In genomic region chr5:34914671-34915138, GRCh38 we compare ENCODE assay signal across 1 cellular context.
TF ChIP-seq lines count a peak whose summit lies in the region.

No MANE protein-coding gene starts in this region.

TF ChIP-seq in HepG2, 621 proteins besides CTCF, POLR2A, EP300 and RAD21 (continues in another document):
- no peak for TF ChIP-seq ARNTL (CRISPR knock-in tag; IDR thresholded peaks at IDR 0.05)
- no peak for TF ChIP-seq ZNF761 (CRISPR knock-in tag; conservative IDR thresholded peaks at IDR 0.05)
- peak; percentile 2; the same call in 1 of the 2 replicates for TF ChIP-seq SNAPC4 (CRISPR knock-in tag; IDR thresholded peaks at IDR 0.05)
- no peak for TF ChIP-seq HMG20A (CRISPR knock-in tag; IDR thresholded peaks at IDR 0.05; ENCODE audit: borderline replicate concordance)
- TF ChIP-seq HNRNPL (IDR thresholded peaks at IDR 0.05; ENCODE audit: low read depth, low read length), result no peak
- TF ChIP-seq ZNF891 (CRISPR knock-in tag; IDR thresholded peaks at IDR 0.05), result 0 out of 2 replicates have a peak, but pooled peaks have one; percentile 14
- TF ChIP-seq CEBPB (IDR thresholded peaks at IDR 0.05; ENCODE audit: borderline replicate concordance, low read depth, low read length), result peak; percentile 44; the same call in 1 of the 2 replicates
- TF ChIP-seq ZNF530 (CRISPR knock-in tag; IDR thresholded peaks at IDR 0.05; ENCODE audit: low read depth), result no peak
- no peak; the same call in 1 of the 2 replicates for TF ChIP-seq ZNF143 (CRISPR knock-in tag; IDR thresholded peaks at IDR 0.05)
- TF ChIP-seq CREB1 (IDR thresholded peaks at IDR 0.05), result no peak
- no peak for TF ChIP-seq CREB1 (CRISPR knock-in tag; IDR thresholded peaks at IDR 0.05)
- TF ChIP-seq RFXANK (CRISPR knock-in tag; IDR thresholded peaks at IDR 0.05), result no peak
- no peak for TF ChIP-seq ZNF7 (CRISPR knock-in tag; IDR thresholded peaks at IDR 0.05)
- TF ChIP-seq RXRB (CRISPR knock-in tag; IDR thresholded peaks at IDR 0.05; ENCODE audit: borderline replicate concordance), result no peak
- no peak for TF ChIP-seq KLF11 (CRISPR knock-in tag; IDR thresholded peaks at IDR 0.05)
- no peak for TF ChIP-seq SAP130 (CRISPR knock-in tag; IDR thresholded peaks at IDR 0.05; ENCODE audit: low read depth)
- no peak for TF ChIP-seq ZNF737 (CRISPR knock-in tag; IDR thresholded peaks at IDR 0.05; ENCODE audit: borderline replicate concordance)
- no peak for TF ChIP-seq BORCS8-MEF2B (CRISPR knock-in tag; IDR thresholded peaks at IDR 0.05)
- no peak for TF ChIP-seq ZNF337 (CRISPR knock-in tag; IDR thresholded peaks at IDR 0.05; ENCODE audit: borderline replicate concordance, low read depth)
- TF ChIP-seq ZNF569 (CRISPR knock-in tag; IDR thresholded peaks at IDR 0.05; ENCODE audit: borderline replicate concordance), result no peak
- TF ChIP-seq ZNF816 (CRISPR knock-in tag; IDR thresholded peaks at IDR 0.05; ENCODE audit: borderline replicate concordance), result no peak
- no peak for TF ChIP-seq PRMT3 (CRISPR knock-in tag; IDR thresholded peaks at IDR 0.05; ENCODE audit: borderline replicate concordance, low read depth)
- no peak for TF ChIP-seq CSRNP1 (CRISPR knock-in tag; IDR thresholded peaks at IDR 0.05)
- no peak for TF ChIP-seq ZFP82 (CRISPR knock-in tag; IDR thresholded peaks at IDR 0.05; ENCODE audit: borderline replicate concordance)
- no peak for TF ChIP-seq CENPT (CRISPR knock-in tag; IDR thresholded peaks at IDR 0.05; ENCODE audit: low read depth)
- TF ChIP-seq ZNF781 (CRISPR knock-in tag; IDR thresholded peaks at IDR 0.05; ENCODE audit: borderline replicate concordance, not compliant biosample characterization), result no peak
- no peak for TF ChIP-seq NFYC (CRISPR knock-in tag; IDR thresholded peaks at IDR 0.05)
- no peak for TF ChIP-seq PAX8 (CRISPR knock-in tag; IDR thresholded peaks at IDR 0.05; ENCODE audit: borderline replicate concordance)
- no peak for TF ChIP-seq NFE2L1 (CRISPR knock-in tag; IDR thresholded peaks at IDR 0.05; ENCODE audit: borderline replicate concordance)
- TF ChIP-seq HIVEP1 (CRISPR knock-in tag; IDR thresholded peaks at IDR 0.05), result no peak
- TF ChIP-seq ZNF383 (CRISPR knock-in tag; IDR thresholded peaks at IDR 0.05; ENCODE audit: borderline replicate concordance), result no peak
- TF ChIP-seq RBAK (CRISPR knock-in tag; IDR thresholded peaks at IDR 0.05), result no peak
- TF ChIP-seq ARHGAP35 (CRISPR knock-in tag; IDR thresholded peaks at IDR 0.05; ENCODE audit: borderline replicate concordance), result no peak
- TF ChIP-seq BRF2 (CRISPR knock-in tag; IDR thresholded peaks at IDR 0.05), result no peak
- no peak for TF ChIP-seq ZZZ3 (CRISPR knock-in tag; IDR thresholded peaks at IDR 0.05; ENCODE audit: borderline replicate concordance)
- no peak for TF ChIP-seq ZNF17 (CRISPR knock-in tag; IDR thresholded peaks at IDR 0.05)
- no peak for TF ChIP-seq FIP1L1 (IDR thresholded peaks at IDR 0.05; ENCODE audit: borderline replicate concordance, insufficient read depth, low read depth, low read length)
- TF ChIP-seq SMAD1 (CRISPR knock-in tag; IDR thresholded peaks at IDR 0.05; ENCODE audit: borderline replicate concordance, low read depth), result no peak
- 0 out of 2 replicates have a peak, but pooled peaks have one; percentile 3 for TF ChIP-seq TOE1 (CRISPR knock-in tag; IDR thresholded peaks at IDR 0.05)
- 0 out of 2 replicates have a peak, but pooled peaks have one; percentile 2 for TF ChIP-seq TMF1 (CRISPR knock-in tag; IDR thresholded peaks at IDR 0.05; ENCODE audit: low read depth)
- TF ChIP-seq ZNF142 (CRISPR knock-in tag; IDR thresholded peaks at IDR 0.05), result 0 out of 2 replicates have a peak, but pooled peaks have one; percentile 5
- no peak for TF ChIP-seq ZNF646 (CRISPR knock-in tag; IDR thresholded peaks at IDR 0.05)
- TF ChIP-seq ZNF44 (CRISPR knock-in tag; IDR thresholded peaks at IDR 0.05), result no peak
- no peak for TF ChIP-seq ZNF317 (CRISPR knock-in tag; IDR thresholded peaks at IDR 0.05)
- TF ChIP-seq KDM5A (IDR thresholded peaks at IDR 0.05; ENCODE audit: borderline replicate concordance, low read length), result 0 out of 2 replicates have a peak, but pooled peaks have one; percentile 29
- TF ChIP-seq RBM39 (IDR thresholded peaks at IDR 0.05; ENCODE audit: low read depth, low read length, poor library complexity, severe bottlenecking), result no peak
